Comparison of ENCODE assay signal across 1 cellular context in genomic region chr2:110204408-110205385, GRCh38.
A peak's percentile ranks its signal among the peaks of the same experiment; 100 is the strongest.
TF ChIP-seq lines count a peak whose summit lies in the region.

TSS of gene NPHP1 (minus strand) at chr2:110205013. CDS start at chr2:110204968, 45 bp downstream.

TF ChIP-seq in HEK293, 187 proteins besides CTCF, POLR2A, EP300 and RAD21 (continued from another document):
- TF ChIP-seq, protein P1, sequence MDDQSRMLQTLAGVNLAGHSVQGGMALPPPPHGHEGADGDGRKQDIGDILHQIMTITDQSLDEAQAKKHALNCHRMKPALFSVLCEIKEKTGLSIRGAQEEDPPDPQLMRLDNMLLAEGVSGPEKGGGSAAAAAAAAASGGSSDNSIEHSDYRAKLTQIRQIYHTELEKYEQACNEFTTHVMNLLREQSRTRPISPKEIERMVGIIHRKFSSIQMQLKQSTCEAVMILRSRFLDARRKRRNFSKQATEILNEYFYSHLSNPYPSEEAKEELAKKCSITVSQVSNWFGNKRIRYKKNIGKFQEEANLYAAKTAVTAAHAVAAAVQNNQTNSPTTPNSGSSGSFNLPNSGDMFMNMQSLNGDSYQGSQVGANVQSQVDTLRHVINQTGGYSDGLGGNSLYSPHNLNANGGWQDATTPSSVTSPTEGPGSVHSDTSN (CRISPR knock-in tag; IDR thresholded peaks at IDR 0.05), result no peak
- TF ChIP-seq ZNF837 (tag by site-specific recombination; IDR thresholded peaks at IDR 0.05), result no peak
- no peak for TF ChIP-seq ZBTB48 (tag by site-specific recombination; IDR thresholded peaks at IDR 0.05)
- no peak for TF ChIP-seq ZNF132 (tag by site-specific recombination; IDR thresholded peaks at IDR 0.05; ENCODE audit: borderline replicate concordance)
- no peak for TF ChIP-seq HOXD13 (CRISPR knock-in tag; IDR thresholded peaks at IDR 0.05; ENCODE audit: borderline replicate concordance)
- TF ChIP-seq ZNF600 (tag by site-specific recombination; IDR thresholded peaks at IDR 0.05), result 0 out of 2 replicates have a peak, but pooled peaks have one; percentile 18
- no peak for TF ChIP-seq ZEB2 (tag by site-specific recombination; IDR thresholded peaks at IDR 0.05)
- TF ChIP-seq ZNF146 (tag by site-specific recombination; IDR thresholded peaks at IDR 0.05), result no peak
- no peak for TF ChIP-seq ZNF16 (tag by site-specific recombination; IDR thresholded peaks at IDR 0.05; ENCODE audit: low read depth)
- no peak for TF ChIP-seq ZNF391 (tag by site-specific recombination; IDR thresholded peaks at IDR 0.05; ENCODE audit: borderline replicate concordance, low read depth)
- TF ChIP-seq, protein P2, sequence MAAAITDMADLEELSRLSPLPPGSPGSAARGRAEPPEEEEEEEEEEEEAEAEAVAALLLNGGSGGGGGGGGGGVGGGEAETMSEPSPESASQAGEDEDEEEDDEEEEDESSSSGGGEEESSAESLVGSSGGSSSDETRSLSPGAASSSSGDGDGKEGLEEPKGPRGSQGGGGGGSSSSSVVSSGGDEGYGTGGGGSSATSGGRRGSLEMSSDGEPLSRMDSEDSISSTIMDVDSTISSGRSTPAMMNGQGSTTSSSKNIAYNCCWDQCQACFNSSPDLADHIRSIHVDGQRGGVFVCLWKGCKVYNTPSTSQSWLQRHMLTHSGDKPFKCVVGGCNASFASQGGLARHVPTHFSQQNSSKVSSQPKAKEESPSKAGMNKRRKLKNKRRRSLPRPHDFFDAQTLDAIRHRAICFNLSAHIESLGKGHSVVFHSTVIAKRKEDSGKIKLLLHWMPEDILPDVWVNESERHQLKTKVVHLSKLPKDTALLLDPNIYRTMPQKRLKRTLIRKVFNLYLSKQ (tag by site-specific recombination; IDR thresholded peaks at IDR 0.05; ENCODE audit: borderline replicate concordance), result no peak
- peak; percentile 75; the same call in 1 of the 2 replicates for TF ChIP-seq ZNF76 (tag by site-specific recombination; IDR thresholded peaks at IDR 0.05; ENCODE audit: borderline replicate concordance, low read depth)
- no peak for TF ChIP-seq ZNF707 (tag by site-specific recombination; IDR thresholded peaks at IDR 0.05)
- no peak for TF ChIP-seq ZNF112 (tag by site-specific recombination; IDR thresholded peaks at IDR 0.05)
- no peak for TF ChIP-seq ZNF362 (tag by site-specific recombination; IDR thresholded peaks at IDR 0.05)
- TF ChIP-seq ZNF610 (tag by site-specific recombination; IDR thresholded peaks at IDR 0.05; ENCODE audit: borderline replicate concordance), result no peak
- no peak for TF ChIP-seq ZNF530 (tag by site-specific recombination; IDR thresholded peaks at IDR 0.05; ENCODE audit: low read depth)
- 0 out of 2 replicates have a peak, but pooled peaks have one; percentile 64 for TF ChIP-seq ZNF660 (tag by site-specific recombination; IDR thresholded peaks at IDR 0.05)
- TF ChIP-seq ZNF560 (tag by site-specific recombination; IDR thresholded peaks at IDR 0.05; ENCODE audit: borderline replicate concordance), result no peak
- peak; percentile 84 for TF ChIP-seq KLF8 (tag by site-specific recombination; IDR thresholded peaks at IDR 0.05)
- TF ChIP-seq ZNF121 (tag by site-specific recombination; IDR thresholded peaks at IDR 0.05), result no peak
- TF ChIP-seq ZNF324 (tag by site-specific recombination; IDR thresholded peaks at IDR 0.05), result 0 out of 2 replicates have a peak, but pooled peaks have one; percentile 37
- TF ChIP-seq ZBTB7A (tag by site-specific recombination; IDR thresholded peaks at IDR 0.05; ENCODE audit: low read depth), result no peak
- no peak for TF ChIP-seq ZNF423 (tag by site-specific recombination; IDR thresholded peaks at IDR 0.05)
- TF ChIP-seq KLF7 (tag by site-specific recombination; IDR thresholded peaks at IDR 0.05; ENCODE audit: borderline replicate concordance), result no peak
- TF ChIP-seq ELK4 (IDR thresholded peaks at IDR 0.05; ENCODE audit: borderline replicate concordance, low read depth, low read length), result no peak
- TF ChIP-seq ZNF792 (tag by site-specific recombination; IDR thresholded peaks at IDR 0.05), result no peak
- peak; percentile 48 for TF ChIP-seq KLF9 (tag by site-specific recombination; IDR thresholded peaks at IDR 0.05; ENCODE audit: low read depth)
- no peak for TF ChIP-seq ZBTB11 (tag by site-specific recombination; conservative IDR thresholded peaks at IDR 0.05; ENCODE audit: low read depth)
